Comparison of ENCODE assay signal across 27 cellular contexts in genomic region chr4:91256751-91257150, GRCh38.
"Had no signal": no experiment of that assay in that cellular context is flagged by ENCODE, and none has a peak within 500 bp of the region (broad histone marks: within the 10 kb centered on the region; RNA-seq: fewer than 3 reads in every experiment).

No MANE protein-coding gene starts in this region.

- H3K36me3 ChIP-seq: left ventricle myocardium inferior, ovary, stomach, thyroid gland, transverse colon, upper lobe of left lung, vagina had no signal

- H3K4me1 ChIP-seq: left ventricle myocardium inferior, stomach, testis, thyroid gland, transverse colon, upper lobe of left lung, vagina had no signal

- H3K4me3 ChIP-seq: left ventricle myocardium inferior, lung, ovary, skin epidermis, stomach, testis, thyroid gland, transverse colon, upper lobe of left lung, vagina had no signal

- H3K9me3 ChIP-seq: ovary, testis, thyroid gland, transverse colon, vagina had no signal

- H3K27me3 ChIP-seq: ovary, stomach, testis, thyroid gland, transverse colon, upper lobe of left lung, vagina had no signal

- H3K27ac ChIP-seq: left ventricle myocardium inferior, ovary, skin epidermis, stomach, testis, thyroid gland, transverse colon, upper lobe of left lung, vagina had no signal

- ATAC-seq: left colon; natural killer cell; right cardiac atrium; sciatic nerve; stimulated activated naive B cell treated with anti-CD40 and anti-IgM and Interleukin-4, amounts not matched to agents 10 μg/mL and 1 μg/mL and 100 μg/mL, for 72 hours; stimulated activated naive CD8-positive, alpha-beta T cell treated with anti-CD3 and anti-CD28 coated beads, Interleukin-15, Interleukin-2, amounts not matched to agents 100 U/mL and 50 U/mL, for 24 hours had no signal

- FAIRE-seq: islet of Langerhans, kidney had no signal

- DNase-seq: hypothalamus; immature natural killer cell; kidney; left colon; left ventricle myocardium inferior; naive B cell; natural killer cell; nephron progenitor cell; ovary; retina; right cardiac atrium; stimulated activated CD4-positive, alpha-beta T cell treated with anti-CD3 and anti-CD28 coated beads, Interleukin-12 subunit alpha, Interleukin-12 subunit beta, amount 100 ng/mL, for 4 hours; stimulated activated CD4-positive, alpha-beta T cell treated with anti-CD3 and anti-CD28 coated beads, Interleukin-15, amount 100 ng/mL, for 24 hours; stimulated activated CD4-positive, alpha-beta T cell treated with anti-CD3 and anti-CD28 coated beads, Interleukin-2, amount 100 ng/mL, for 24 hours; stimulated activated CD4-positive, alpha-beta T cell treated with anti-CD3 and anti-CD28 coated beads, Interleukin-4, amount 100 ng/mL, for 1 hour; stimulated activated naive B cell treated with anti-CD40 and anti-IgM and Interleukin-4, amounts not matched to agents 10 μg/mL and 1 μg/mL and 100 μg/mL, for 72 hours; stimulated activated naive CD8-positive, alpha-beta T cell treated with anti-CD3 and anti-CD28 coated beads, Interleukin-15, Interleukin-2, amounts not matched to agents 100 U/mL and 50 U/mL, for 24 hours; stomach; testis; thyroid gland; transverse colon; upper lobe of left lung had no signal
